In genomic region chr11:72760543-72761400, GRCh38 we compare ENCODE assay signal across 16 cellular contexts. TPM values are rescaled to one million over a fixed set of nuclear protein-coding genes. Genes with fewer than 3 reads are reported as not detected.
DNase-seq lines count a peak whose midpoint lies in the region; ATAC-seq and TF ChIP-seq lines count a peak whose summit lies in the region.
"Had no signal": no experiment of that assay in that cellular context is flagged by ENCODE, and none has a peak within 500 bp of the region (broad histone marks: within the 10 kb centered on the region; RNA-seq: fewer than 3 reads in every experiment).

No MANE protein-coding gene starts in this region.

- no peaks in the 10 kb centered on the region for H3K36me3 ChIP-seq in GM23248 (ENCODE audit: low read depth)
- H3K36me3 ChIP-seq in psoas muscle (ENCODE audit: insufficient read depth in 1 of 2, low read depth in 1 of 2), result peaks cover 0 to 8% of the 10 kb centered on the region in 2 donors
- H3K36me3 ChIP-seq: SJCRH30 had no signal

- no peaks in the 10 kb centered on the region for H3K9me3 Mint-ChIP-seq in activated T-helper 17 cell treated with anti-CD3 and anti-CD28 coated beads, Interleukin-2, amount 50 U/mL, for 72 hours
- H3K9me3 Mint-ChIP-seq: activated naive CD4-positive, alpha-beta T cell treated with anti-CD3 and anti-CD28 coated beads for 36 hours; CD8-positive, alpha-beta T cell; nephron had no signal

- intact Hi-C loops in psoas muscle (cut with DNase I), result no loop called here

- H3K27me3 ChIP-seq in GM23248 (replicated peaks; ENCODE audit: insufficient read depth), result no peaks in the 10 kb centered on the region
- H3K27me3 ChIP-seq in psoas muscle (ENCODE audit: insufficient read depth in 3 of 3, low read length in 2 of 3), result no peaks in the 10 kb centered on the region
- H3K27me3 ChIP-seq: sigmoid colon, SJCRH30 had no signal

- H3K36me3 Mint-ChIP-seq in activated T-helper 17 cell treated with anti-CD3 and anti-CD28 coated beads, Interleukin-2, amount 50 U/mL, for 72 hours (ENCODE audit: low read depth), result peaks cover 5% of the 10 kb centered on the region

- peak overlapping the region; percentile 48 for H3K27ac Mint-ChIP-seq in activated T-helper 17 cell treated with anti-CD3 and anti-CD28 coated beads, Interleukin-2, amount 50 U/mL, for 72 hours
- H3K27ac Mint-ChIP-seq: activated naive CD4-positive, alpha-beta T cell treated with anti-CD3 and anti-CD28 coated beads for 36 hours; CD8-positive, alpha-beta T cell; nephron had no signal

- 29 to 31% methylated on average over 8 of the region's 8 CpGs for WGBS in GM23248 (ENCODE audit: low coverage in 1 of 2, low lambda C conversion rate in 2 of 2, missing lambda C conversion rate in 2 of 2), 2 experiments
- 39 to 57% (median 41%) methylated on average over 8 of the region's 8 CpGs for WGBS in psoas muscle, 3 donors

- no peaks in the 10 kb centered on the region for H3K79me2 ChIP-seq in GM23248 (ENCODE audit: insufficient read depth)

- DNase-seq in GM23248 (peak; percentile 69), fibroblast of the conjunctiva (ENCODE audit: low read depth) (peak; percentile 18), psoas muscle (no peak), NCI-H748 (lab: John Stamatoyannopoulos, UW; ENCODE audit: unreplicated experiment) (no peak), RWPE1 (ENCODE audit: low spot score) (no peak), HUDEP-2 (lab: John Stamatoyannopoulos, UW; ENCODE audit: unreplicated experiment in 76 of 76) (no peak), OCI-M2 (lab: John Stamatoyannopoulos, UW; ENCODE audit: unreplicated experiment) (no peak)
- DNase-seq: activated CD8-positive, alpha-beta memory T cell treated with anti-CD3 and anti-CD28 coated beads for 24 hours; activated naive CD4-positive, alpha-beta T cell treated with anti-CD3 and anti-CD28 coated beads for 36 hours; CD8-positive, alpha-beta T cell; cortex of kidney; NCI-H526; sigmoid colon; SJCRH30 had no signal

- H3K4me1 ChIP-seq in GM23248 (ENCODE audit: insufficient read depth) (no peaks in the 10 kb centered on the region), psoas muscle (peaks cover 6% of the 10 kb centered on the region)
- H3K4me1 ChIP-seq: sigmoid colon had no signal

- no peaks in the 10 kb centered on the region for H4K20me1 ChIP-seq in GM23248 (ENCODE audit: insufficient read depth)

- H3F3A ChIP-seq in GM23248 (ENCODE audit: insufficient read depth), result no peaks in the 10 kb centered on the region; the same call in 1 of the 2 replicates

- H2AFZ ChIP-seq in GM23248, result no peak overlapping the region

- no peak overlapping the region for H3K4me3 ChIP-seq in GM23248
- H3K4me3 ChIP-seq in psoas muscle, result no peak overlapping the region
- H3K4me3 ChIP-seq: sigmoid colon, SJCRH30 had no signal

- peaks cover 22% of the 10 kb centered on the region for H3K4me1 Mint-ChIP-seq in activated T-helper 17 cell treated with anti-CD3 and anti-CD28 coated beads, Interleukin-2, amount 50 U/mL, for 72 hours

- H3K27me3 Mint-ChIP-seq in activated T-helper 17 cell treated with anti-CD3 and anti-CD28 coated beads, Interleukin-2, amount 50 U/mL, for 72 hours, result no peaks in the 10 kb centered on the region

- no peak overlapping the region for H3K9ac ChIP-seq in GM23248

- H3K27ac ChIP-seq in GM23248 (no peak overlapping the region), psoas muscle (peak overlapping the region; percentile 37), RWPE1 (no peak overlapping the region)
- H3K27ac ChIP-seq: sigmoid colon, SJCRH30 had no signal

- H3K9me3 ChIP-seq in GM23248 (ENCODE audit: low read depth) (no peaks in the 10 kb centered on the region), psoas muscle (no peaks in the 10 kb centered on the region)
- H3K9me3 ChIP-seq: sigmoid colon, SJCRH30 had no signal

- TF ChIP-seq CTCF in psoas muscle (IDR thresholded peaks at IDR 0.05), result no peak
- no peak for TF ChIP-seq CTCF in RWPE1 (conservative IDR thresholded peaks at IDR 0.05; ENCODE audit: low read depth)

- no peaks in the 10 kb centered on the region for H3K9me2 ChIP-seq in GM23248 (ENCODE audit: insufficient read depth)

- POLR2A ChIA-PET in RWPE1 (lab: Yijun Ruan, JAX; ENCODE audit: low non-redundant PET), result no interaction called here

- in situ Hi-C loops in GM23248 (cut with MboI), result no loop called here

- H3K4me2 ChIP-seq in GM23248 (ENCODE audit: unreplicated experiment), result no peak overlapping the region

- no peak overlapping the region for H3K4me3 Mint-ChIP-seq in activated T-helper 17 cell treated with anti-CD3 and anti-CD28 coated beads, Interleukin-2, amount 50 U/mL, for 72 hours
- H3K4me3 Mint-ChIP-seq: activated naive CD4-positive, alpha-beta T cell treated with anti-CD3 and anti-CD28 coated beads for 36 hours; CD8-positive, alpha-beta T cell; nephron had no signal

- no peak for ATAC-seq in activated T-helper 17 cell treated with anti-CD3 and anti-CD28 coated beads, Interleukin-2, amount 50 U/mL, for 72 hours (replicated peaks)
- peak; percentile 60 to 80 (median 74) for ATAC-seq in psoas muscle
- ATAC-seq: CD8-positive, alpha-beta T cell had no signal

- CTCF ChIA-PET in RWPE1 (lab: Yijun Ruan, JAX), result interaction anchor here (0.6 to 0.7 kb wide), 3 partner anchors 32 to 889 kb away, joined by 3 to 8 read pairs (median 4); no protein-coding TSS in a partner anchor

RNA-seq across cellular contexts. Expression of gene ARAP1, which starts 8.6 kb away (rescaled TPM):
- total RNA-seq in GM23248 (2014; rRNA removed; shearing (Covaris generic)), result 73.9 and 92.7 TPM in 2 replicates
- polyA plus RNA-seq in GM23248 (2016; fragmentation: Nextera tagmentation; extraction: Ambion mirVana) (39.0 and 41.5 TPM in 2 replicates), psoas muscle (10 to 100 TPM; 16.8 to 19.8 (median 17.5) TPM)
- total RNA-seq in activated T-helper 17 cell treated with anti-CD3 and anti-CD28 coated beads, Interleukin-2, amount 50 U/mL, for 72 hours, result 100 to 1,000 TPM in 1 of 2 donors, 10 to 100 TPM in 1; 98.0 to 216 TPM
- 10 to 100 TPM; 16.0 to 27.5 (median 18.9) TPM for total RNA-seq in psoas muscle

RNA-seq across cellular contexts. Expression of gene STARD10, which starts 33.1 kb away (rescaled TPM):
- 5.7 and 14.7 TPM in 2 replicates for total RNA-seq in GM23248 (2014; rRNA removed; shearing (Covaris generic))
- polyA plus RNA-seq in GM23248 (2016; fragmentation: Nextera tagmentation; extraction: Ambion mirVana) (6.6 and 8.7 TPM in 2 replicates), psoas muscle (10 to 100 TPM; 18.6 to 99.9 (median 57.3) TPM)
- total RNA-seq in activated T-helper 17 cell treated with anti-CD3 and anti-CD28 coated beads, Interleukin-2, amount 50 U/mL, for 72 hours, result 10 to 100 TPM in 1 of 2 donors, 1 to 10 TPM in 1; 7.7 to 16.4 TPM
- 10 to 100 TPM; 47.3 to 70.7 (median 57.7) TPM for total RNA-seq in psoas muscle

RNA-seq across cellular contexts. Expression of gene ATG16L2, which starts 53.4 kb away (rescaled TPM):
- 14.3 and 45.4 TPM in 2 replicates for total RNA-seq in GM23248 (2014; rRNA removed; shearing (Covaris generic))
- polyA plus RNA-seq in GM23248 (2016; fragmentation: Nextera tagmentation; extraction: Ambion mirVana) (9.7 and 12.3 TPM in 2 replicates), psoas muscle (1 to 10 TPM; 3.9 to 5.2 (median 4.7) TPM)
- total RNA-seq in activated T-helper 17 cell treated with anti-CD3 and anti-CD28 coated beads, Interleukin-2, amount 50 U/mL, for 72 hours, result 100 to 1,000 TPM in 1 of 2 donors, 10 to 100 TPM in 1; 85.3 to 127 TPM
- 1 to 10 TPM; 4.5 to 9.6 (median 5.4) TPM for total RNA-seq in psoas muscle

Comparison
In these comparisons a context has a peak if more than half of its experiments do, and no peak if none do; other contexts are left out.
1. DNase-seq: peak in GM23248 (single experiment) and fibroblast of the conjunctiva (single experiment); none in psoas muscle (0 of 2), NCI-H748 (single experiment), RWPE1 (single experiment), HUDEP-2 (0 of 76) and OCI-M2 (single experiment).